24 cellular contexts compared by ENCODE assay signal in genomic region chr4:122531038-122531437, GRCh38.
"Had no signal": no experiment of that assay in that cellular context is flagged by ENCODE, and none has a peak within 500 bp of the region (broad histone marks: within the 10 kb centered on the region; RNA-seq: fewer than 3 reads in every experiment).

No MANE protein-coding gene starts in this region.

- H3K4me3 Mint-ChIP-seq: naive thymus-derived CD4-positive, alpha-beta T cell; natural killer cell; nephron; neural progenitor cell; stimulated activated effector memory CD8-positive, alpha-beta T cell treated with anti-CD3 and anti-CD28 coated beads, Interleukin-12 subunit alpha, Interleukin-12 subunit beta, amount 100 ng/mL, for 72 hours; stimulated activated naive B cell treated with anti-CD40 and anti-IgM and Interleukin-4, amounts not matched to agents 10 μg/mL and 1 μg/mL and 100 μg/mL, for 72 hours had no signal

- FAIRE-seq: small intestine had no signal

- H3K4me1 Mint-ChIP-seq: natural killer cell; nephron; neural progenitor cell; stimulated activated effector memory CD8-positive, alpha-beta T cell treated with anti-CD3 and anti-CD28 coated beads, Interleukin-12 subunit alpha, Interleukin-12 subunit beta, amount 100 ng/mL, for 72 hours; stimulated activated naive B cell treated with anti-CD40 and anti-IgM and Interleukin-4, amounts not matched to agents 10 μg/mL and 1 μg/mL and 100 μg/mL, for 72 hours had no signal

- H3K27ac Mint-ChIP-seq: natural killer cell; nephron; neural progenitor cell; progenitor cell of endocrine pancreas; stimulated activated effector memory CD8-positive, alpha-beta T cell treated with anti-CD3 and anti-CD28 coated beads, Interleukin-12 subunit alpha, Interleukin-12 subunit beta, amount 100 ng/mL, for 72 hours; stimulated activated naive B cell treated with anti-CD40 and anti-IgM and Interleukin-4, amounts not matched to agents 10 μg/mL and 1 μg/mL and 100 μg/mL, for 72 hours had no signal

- H3K27me3 Mint-ChIP-seq: progenitor cell of endocrine pancreas; stimulated activated naive B cell treated with anti-CD40 and anti-IgM and Interleukin-4, amounts not matched to agents 10 μg/mL and 1 μg/mL and 100 μg/mL, for 72 hours had no signal

- DNase-seq: naive thymus-derived CD4-positive, alpha-beta T cell; natural killer cell; occipital lobe; ovary; psoas muscle; right cardiac atrium; right lobe of liver; sigmoid colon; small intestine; stimulated activated CD4-positive, alpha-beta T cell treated with anti-CD3 and anti-CD28 coated beads, Interleukin-15, amount 100 ng/mL, for 24 hours; stimulated activated CD4-positive, alpha-beta T cell treated with anti-CD3 and anti-CD28 coated beads, Interleukin-2, amount 100 ng/mL, for 24 hours; stimulated activated CD4-positive, alpha-beta T cell treated with anti-CD3 and anti-CD28 coated beads, Interleukin-2, amount 100 ng/mL, for 48 hours; stimulated activated CD4-positive, alpha-beta T cell treated with anti-CD3 and anti-CD28 coated beads, Interleukin-4, amount 100 ng/mL, for 24 hours; stimulated activated naive B cell treated with anti-CD40 and anti-IgM and Interleukin-4, amounts not matched to agents 10 μg/mL and 1 μg/mL and 100 μg/mL, for 72 hours; stimulated activated naive CD4-positive, alpha-beta T cell treated with Interleukin-2 at 50 U/mL for 16 hours; stomach; thyroid gland; trophoblast cell; upper lobe of left lung; uterus had no signal

- ATAC-seq: naive thymus-derived CD4-positive, alpha-beta T cell; natural killer cell; psoas muscle; right cardiac atrium; right lobe of liver; stimulated activated effector memory CD8-positive, alpha-beta T cell treated with anti-CD3 and anti-CD28 coated beads, Interleukin-12 subunit alpha, Interleukin-12 subunit beta, amount 100 ng/mL, for 72 hours; stimulated activated naive B cell treated with anti-CD40 and anti-IgM and Interleukin-4, amounts not matched to agents 10 μg/mL and 1 μg/mL and 100 μg/mL, for 72 hours had no signal

- H3K36me3 Mint-ChIP-seq: natural killer cell; neural progenitor cell; stimulated activated effector memory CD8-positive, alpha-beta T cell treated with anti-CD3 and anti-CD28 coated beads, Interleukin-12 subunit alpha, Interleukin-12 subunit beta, amount 100 ng/mL, for 72 hours; stimulated activated naive B cell treated with anti-CD40 and anti-IgM and Interleukin-4, amounts not matched to agents 10 μg/mL and 1 μg/mL and 100 μg/mL, for 72 hours had no signal

- H3K9me3 Mint-ChIP-seq: stimulated activated effector memory CD8-positive, alpha-beta T cell treated with anti-CD3 and anti-CD28 coated beads, Interleukin-12 subunit alpha, Interleukin-12 subunit beta, amount 100 ng/mL, for 72 hours had no signal
